Comparison of ENCODE assay signal across 1 cellular context in genomic region chr1:232620356-232620841, GRCh38.
TF ChIP-seq lines count a peak whose summit lies in the region.

No MANE protein-coding gene starts in this region.

TF ChIP-seq in SK-N-SH treated with all-trans-retinoic acid at 6 μM for 48 hours, 23 proteins besides CTCF, POLR2A, EP300 and RAD21 (continued from another document):
- TF ChIP-seq GLIS3 (CRISPR knock-in tag; IDR thresholded peaks at IDR 0.05) = no peak
- TF ChIP-seq ZNF565 (CRISPR knock-in tag; conservative IDR thresholded peaks at IDR 0.05; ENCODE audit: low read depth) = no peak
- no peak for TF ChIP-seq ARNTL (CRISPR knock-in tag; IDR thresholded peaks at IDR 0.05; ENCODE audit: borderline replicate concordance, low read depth)
- TF ChIP-seq POU6F1 (CRISPR knock-in tag; IDR thresholded peaks at IDR 0.05; ENCODE audit: borderline replicate concordance, low read depth) = no peak
- no peak for TF ChIP-seq RARB (CRISPR knock-in tag; IDR thresholded peaks at IDR 0.05)
- no peak for TF ChIP-seq PPARA (CRISPR knock-in tag; IDR thresholded peaks at IDR 0.05; ENCODE audit: borderline replicate concordance)
- TF ChIP-seq SNAI2 (CRISPR knock-in tag; IDR thresholded peaks at IDR 0.05) = no peak
- TF ChIP-seq TSHZ2 (CRISPR knock-in tag; IDR thresholded peaks at IDR 0.05) = peak; percentile 91
- TF ChIP-seq ISL1 (CRISPR knock-in tag; IDR thresholded peaks at IDR 0.05) = peak; percentile 83
